18 cellular contexts compared by ENCODE assay signal in the genomic region with DNA sequence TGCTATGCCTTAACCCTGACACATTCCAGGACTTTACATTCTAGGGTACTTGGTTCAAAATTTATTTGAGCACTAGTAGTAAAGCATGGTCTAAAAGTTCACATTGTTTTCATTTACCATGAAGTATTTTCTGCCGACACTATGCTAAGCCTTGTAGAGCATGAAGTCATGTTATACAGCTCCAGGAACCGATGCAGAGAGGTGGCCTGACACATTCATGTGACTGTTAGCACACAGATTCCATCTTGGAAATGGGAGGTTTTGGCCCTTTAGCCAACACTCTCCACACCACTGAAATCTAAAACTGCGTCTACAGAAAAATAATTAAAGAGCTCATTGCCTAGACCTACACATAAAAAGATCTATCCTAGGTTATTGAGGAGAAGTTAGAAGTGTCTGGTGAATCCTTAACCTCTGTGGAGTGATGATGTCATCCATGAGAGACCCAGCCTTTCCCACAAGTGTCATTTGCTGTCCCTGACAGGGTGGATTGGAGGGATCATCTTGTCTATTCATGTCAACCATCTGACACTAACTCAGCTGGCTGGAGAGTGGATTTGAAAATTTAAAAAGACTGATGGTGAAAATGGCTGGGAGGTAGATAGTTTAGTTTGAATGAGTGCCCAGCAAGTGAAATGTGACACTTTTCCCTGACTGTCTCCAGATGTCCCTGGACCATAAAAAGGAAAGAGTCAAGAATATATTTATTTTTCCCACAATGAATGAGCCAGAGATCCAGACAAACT. TPM values are rescaled to one million over a fixed set of nuclear protein-coding genes. Genes with fewer than 3 reads are reported as not detected.
A peak's percentile ranks its signal among the peaks of the same experiment; 100 is the strongest.
DNase-seq lines count a peak whose midpoint lies in the region; ATAC-seq, FAIRE-seq and TF ChIP-seq lines count a peak whose summit lies in the region.
"Had no signal": no experiment of that assay in that cellular context is flagged by ENCODE, and none has a peak within 500 bp of the region (broad histone marks: within the 10 kb centered on the region; RNA-seq: fewer than 3 reads in every experiment).

No MANE protein-coding gene starts in this region.

- DNase-seq in EH (ENCODE audit: low read depth), result peak; percentile 32
- DNase-seq in adipocyte (ENCODE audit: low read depth), result peak; percentile 61
- DNase-seq in kidney, result no peak
- no peak for DNase-seq in trophoblast cell
- DNase-seq in NCI-H2171 treated with DMSO at 0.1 percent for 48 hours (lab: John Stamatoyannopoulos, UW), result no peak
- no peak for DNase-seq in activated naive CD4-positive, alpha-beta T cell treated with anti-CD3 and anti-CD28 coated beads, Interleukin-2, amount 50 U/mL, for 16 hours
- DNase-seq: effector memory CD4-positive, alpha-beta T cell; head of caudate nucleus; Karpas-422; left lung; NCI-H2081; nucleus accumbens had no signal

- H3K14ac ChIP-seq in trophoblast cell (ENCODE audit: low read length), result no peak overlapping the region

- no peaks in the 10 kb centered on the region for H3K79me2 ChIP-seq in trophoblast cell (ENCODE audit: control insufficient read depth, insufficient read depth, low read length, poor library complexity)

- no peak for TF ChIP-seq CTCF in kidney (IDR thresholded peaks at IDR 0.05; ENCODE audit: borderline replicate concordance, extremely low read depth, insufficient read depth)

- intact Hi-C loops in kidney (cut with DNase I), result no loop called here

- H4K91ac ChIP-seq in trophoblast cell (ENCODE audit: low read depth, low read length), result no peak overlapping the region

- no peak overlapping the region for H3K4ac ChIP-seq in trophoblast cell (ENCODE audit: low read depth, low read length)

- H3K27ac ChIP-seq in kidney (ENCODE audit: low read depth in 2 of 2, low read length in 2 of 2) (peak overlapping the region; percentile 86 to 91), trophoblast cell (ENCODE audit: low read depth, low read length) (no peak overlapping the region)

- no peak overlapping the region for H2AFZ ChIP-seq in trophoblast cell (ENCODE audit: insufficient read depth, low read length, poor library complexity)

- no peak overlapping the region for H2AK5ac ChIP-seq in trophoblast cell (ENCODE audit: low read length)

- H3K18ac ChIP-seq in trophoblast cell (ENCODE audit: low read length), result no peak overlapping the region

- H2BK5ac ChIP-seq in trophoblast cell (ENCODE audit: low read depth, low read length, poor library complexity), result no peak overlapping the region

- ATAC-seq in HG03521 (IDR thresholded peaks at IDR 0.05; ENCODE audit: unreplicated experiment), result no peak
- ATAC-seq: activated CD4-positive, CD25-positive, alpha-beta regulatory T cell treated with anti-CD3 and anti-CD28 coated beads, Interleukin-2, amount 50 U/mL, for 24 hours had no signal

- no peak overlapping the region for H2BK12ac ChIP-seq in trophoblast cell (ENCODE audit: low read length)

- H3K23ac ChIP-seq in trophoblast cell (ENCODE audit: low read length), result no peak overlapping the region

- H3K36me3 ChIP-seq in adipocyte (ENCODE audit: control insufficient read depth, insufficient read depth, low read length, severe bottlenecking), result no peaks in the 10 kb centered on the region
- no peaks in the 10 kb centered on the region for H3K36me3 ChIP-seq in kidney (ENCODE audit: control insufficient read depth in 1 of 2, insufficient read depth in 2 of 2, low read length in 2 of 2)
- H3K36me3 ChIP-seq in skeletal muscle satellite cell (ENCODE audit: insufficient read depth, low read length), result no peaks in the 10 kb centered on the region
- H3K36me3 ChIP-seq in trophoblast cell (ENCODE audit: control insufficient read depth in 1 of 2, insufficient read depth in 2 of 2, low read length in 2 of 2), result no peaks in the 10 kb centered on the region
- H3K36me3 ChIP-seq: adrenal gland, left lung had no signal

- H4K12ac ChIP-seq in trophoblast cell (ENCODE audit: low read depth, low read length), result no peak overlapping the region

- peak overlapping the region; percentile 13 for H3K4me2 ChIP-seq in skeletal muscle satellite cell (ENCODE audit: low read length)
- H3K4me2 ChIP-seq in trophoblast cell (ENCODE audit: low read length), result no peak overlapping the region

- FAIRE-seq in kidney (lab: Jason Lieb, UNC), result no peak
- FAIRE-seq: GM19239 had no signal

- H3K9ac ChIP-seq in adipocyte (ENCODE audit: low read length) (peak overlapping the region; percentile 72), kidney (ENCODE audit: low read length in 2 of 2) (peak overlapping the region; percentile 57 to 65), skeletal muscle satellite cell (ENCODE audit: low read depth, low read length) (no peak overlapping the region), trophoblast cell (ENCODE audit: low read length) (no peak overlapping the region)

- H3K27me3 ChIP-seq in adipocyte (replicated peaks; ENCODE audit: control insufficient read depth, insufficient read depth, low read length) (no peaks in the 10 kb centered on the region), skeletal muscle satellite cell (ENCODE audit: control insufficient read depth, insufficient read depth, low read length) (no peaks in the 10 kb centered on the region), trophoblast cell (ENCODE audit: insufficient read depth, low read length) (no peaks in the 10 kb centered on the region)
- H3K27me3 ChIP-seq: adrenal gland, left lung had no signal

- peak overlapping the region; percentile 79 for H3K4me3 ChIP-seq in adipocyte (ENCODE audit: low read length)
- H3K4me3 ChIP-seq in kidney (ENCODE audit: low read length in 2 of 2), result peak overlapping the region; percentile 66 to 78
- H3K4me3 ChIP-seq in skeletal muscle satellite cell (ENCODE audit: low read length), result no peak overlapping the region
- H3K4me3 ChIP-seq in trophoblast cell (ENCODE audit: low read depth, low read length), result no peak overlapping the region

- no peaks in the 10 kb centered on the region for H3K9me3 ChIP-seq in adipocyte (ENCODE audit: control insufficient read depth, low read length)
- H3K9me3 ChIP-seq in kidney (ENCODE audit: control insufficient read depth in 1 of 2, low read length in 2 of 2), result no peaks in the 10 kb centered on the region
- H3K9me3 ChIP-seq in skeletal muscle satellite cell (replicated peaks; ENCODE audit: low read length), result no peaks in the 10 kb centered on the region
- no peaks in the 10 kb centered on the region for H3K9me3 ChIP-seq in trophoblast cell (ENCODE audit: insufficient read depth, low read depth, low read length)
- H3K9me3 ChIP-seq: adrenal gland, left lung had no signal

- H4K8ac ChIP-seq in trophoblast cell (ENCODE audit: low read depth, low read length), result no peak overlapping the region

- no CpG with 5 or more reads among the region's 3 CpGs for WGBS in trophoblast cell (ENCODE audit: extremely low coverage, insufficient coverage, insufficient read length)

- H3K4me1 ChIP-seq in adipocyte (ENCODE audit: control insufficient read depth, insufficient read depth, low read length) (peaks cover 64% of the 10 kb centered on the region), kidney (ENCODE audit: control insufficient read depth in 1 of 2, insufficient read depth in 1 of 2, low read depth in 1 of 2, low read length in 2 of 2) (peaks cover 6 to 13% of the 10 kb centered on the region in 2 donors), skeletal muscle satellite cell (ENCODE audit: control insufficient read depth, insufficient read depth, low read length) (peaks cover 25% of the 10 kb centered on the region), trophoblast cell (ENCODE audit: control insufficient read depth in 1 of 2, insufficient read depth in 2 of 2, low read length in 2 of 2) (no peaks in the 10 kb centered on the region)

- H2BK120ac ChIP-seq in trophoblast cell (ENCODE audit: insufficient read depth, low read length, poor library complexity), result no peak overlapping the region

- H3K79me1 ChIP-seq in trophoblast cell (ENCODE audit: low read length), result no peaks in the 10 kb centered on the region

RNA-seq across cellular contexts. Expression of a gene that starts 1.3 kb away (rescaled TPM):
- 7.1 TPM for total RNA-seq in kidney
- 8.7 TPM for polyA plus RNA-seq in kidney (ENCODE audit: insufficient read depth, low read depth, low replicate concordance)
- total RNA-seq in skeletal muscle satellite cell (2012; rRNA removed), result 0.22 and 0.25 TPM in 2 replicates
- polyA plus RNA-seq in trophoblast cell (2013), result not detected in 2 replicates
- polyA plus RNA-seq: CD14-positive monocyte had no signal

RNA-seq across cellular contexts. Expression of a gene that starts 58.6 kb away (rescaled TPM):
- 27.9 TPM for total RNA-seq in kidney
- polyA plus RNA-seq in kidney (ENCODE audit: insufficient read depth, low read depth, low replicate concordance), result 15.4 TPM
- 19.0 and 24.3 TPM in 2 replicates for total RNA-seq in skeletal muscle satellite cell (2012; rRNA removed)
- 6.8 and 7.6 TPM in 2 replicates for polyA plus RNA-seq in trophoblast cell (2013)

Comparison
In these comparisons a context has a peak if more than half of its experiments do, and no peak if none do; other contexts are left out.
1. DNase-seq: peak in EH (single experiment) and adipocyte (single experiment); none in kidney (single experiment), trophoblast cell (0 of 2), NCI-H2171 treated with DMSO at 0.1 percent for 48 hours (single experiment) and activated naive CD4-positive, alpha-beta T cell treated with anti-CD3 and anti-CD28 coated beads, Interleukin-2, amount 50 U/mL, for 16 hours (single experiment).
2. H3K4me3 ChIP-seq: peak in adipocyte (single experiment) and kidney (2 of 2); none in skeletal muscle satellite cell (single experiment) and trophoblast cell (single experiment).
3. H3K9ac ChIP-seq: peak in adipocyte (single experiment) and kidney (2 of 2); none in skeletal muscle satellite cell (single experiment) and trophoblast cell (single experiment).